ENCODE assay signal across 8 cellular contexts in genomic region chr1:109620890-109621289, GRCh38. TPM values are rescaled to one million over a fixed set of nuclear protein-coding genes. Genes with fewer than 3 reads are reported as not detected.
DNase-seq lines count a peak whose midpoint lies in the region; ATAC-seq and TF ChIP-seq lines count a peak whose summit lies in the region.

No MANE protein-coding gene starts in this region.

- peak; percentile 89 for DNase-seq in Calu3
- DNase-seq in NT2/D1 (ENCODE audit: low read depth, low spot score) = peak; percentile 78
- DNase-seq in activated CD8-positive, alpha-beta memory T cell treated with anti-CD3 and anti-CD28 coated beads, Interleukin-2, amount 50 U/mL, for 4 hours = peak; percentile 98
- DNase-seq in endothelial cell (ENCODE audit: low spot score) = peak; percentile 95
- peak; percentile 80 for DNase-seq in midbrain (lab: John Stamatoyannopoulos, UW)
- peak; percentile 88 to 95 for DNase-seq in stimulated activated CD8-positive, alpha-beta memory T cell treated with anti-CD3 and anti-CD28 coated beads, Interleukin-15, amount 100 ng/mL, for 4 hours (ENCODE audit: low read depth in 2 of 2)

- no peaks in the 10 kb centered on the region for H3K27me3 ChIP-seq in HUES6 (ENCODE audit: control insufficient read depth, insufficient read depth, low read length)
- no peaks in the 10 kb centered on the region for H3K27me3 ChIP-seq in NT2/D1 (ENCODE audit: insufficient read depth, insufficient read length)

- H3K27me3 Mint-ChIP-seq in Calu3 (ENCODE audit: unreplicated experiment) (no peaks in the 10 kb centered on the region), endothelial cell (ENCODE audit: unreplicated experiment) (peaks cover 26% of the 10 kb centered on the region)

- H3K36me3 Mint-ChIP-seq in Calu3 (ENCODE audit: insufficient read depth, unreplicated experiment) = peaks cover 41% of the 10 kb centered on the region
- no peaks in the 10 kb centered on the region for H3K36me3 Mint-ChIP-seq in endothelial cell (ENCODE audit: low read depth, unreplicated experiment)

- ATAC-seq in GM21515 (IDR thresholded peaks at IDR 0.05; ENCODE audit: unreplicated experiment) = peak; percentile 73

- H3K9me3 Mint-ChIP-seq in Calu3 (ENCODE audit: low read depth, unreplicated experiment) (no peaks in the 10 kb centered on the region), endothelial cell (ENCODE audit: unreplicated experiment) (no peaks in the 10 kb centered on the region)

- H3K4me3 ChIP-seq in HUES6 (ENCODE audit: low read depth, low read length) (peak overlapping the region; percentile 93), NT2/D1 (ENCODE audit: insufficient read length, low read depth) (peak overlapping the region; percentile 83)

- intact Hi-C loops in Calu3 (cut with micrococcal nuclease; ENCODE audit: unreplicated experiment) = no loop called here

- no TSS peak for BruUV-seq in Calu3 (replicated peaks; lab: Mats Ljungman, UMichigan)

- peak overlapping the region; percentile 94 for H3K27ac Mint-ChIP-seq in Calu3 (ENCODE audit: unreplicated experiment)
- no peak overlapping the region for H3K27ac Mint-ChIP-seq in endothelial cell (ENCODE audit: unreplicated experiment)

- H3K4me3 Mint-ChIP-seq in Calu3 (ENCODE audit: low read depth, unreplicated experiment) (peak overlapping the region; percentile 93), endothelial cell (ENCODE audit: unreplicated experiment) (peak overlapping the region; percentile 97)

- H3K36me3 ChIP-seq in HUES6 (ENCODE audit: control insufficient read depth, insufficient read depth, low read length) = no peaks in the 10 kb centered on the region
- H3K36me3 ChIP-seq in NT2/D1 (ENCODE audit: insufficient read depth, insufficient read length, low read length) = peaks cover 27% of the 10 kb centered on the region

- H3K9ac ChIP-seq in HUES6 (ENCODE audit: low read length) (no peak overlapping the region), NT2/D1 (ENCODE audit: insufficient read length, low read depth) (peak overlapping the region; percentile 83)

- H3K4me1 ChIP-seq in HUES6 (ENCODE audit: control insufficient read depth, insufficient read depth, low read length) (peaks cover 47% of the 10 kb centered on the region), NT2/D1 (ENCODE audit: insufficient read depth, insufficient read length) (peaks cover 35% of the 10 kb centered on the region)

- TF ChIP-seq CTCF in Calu3 (IDR thresholded peaks at IDR 0.05; ENCODE audit: unreplicated experiment) = no peak
- no peak for TF ChIP-seq CTCF in endothelial cell (IDR thresholded peaks at IDR 0.05; ENCODE audit: unreplicated experiment)

- CTCF ChIA-PET in Calu3 (lab: Charles Lee) = interaction anchor here (0.6 to 1.2 kb wide), 4 partner anchors 9 to 87 kb away, joined by 3 to 8 read pairs (median 4); no protein-coding TSS in a partner anchor

- no peaks in the 10 kb centered on the region for H3K9me3 ChIP-seq in HUES6 (ENCODE audit: control insufficient read depth, insufficient read depth, low read depth, low read length)
- no peaks in the 10 kb centered on the region for H3K9me3 ChIP-seq in NT2/D1 (ENCODE audit: insufficient read depth, low read length)

- no peak overlapping the region for H3K27ac ChIP-seq in HUES6 (ENCODE audit: low read depth, low read length)

- peaks cover 35% of the 10 kb centered on the region for H3K4me1 Mint-ChIP-seq in Calu3 (ENCODE audit: low read depth, unreplicated experiment)
- peaks cover 52% of the 10 kb centered on the region for H3K4me1 Mint-ChIP-seq in endothelial cell (ENCODE audit: unreplicated experiment)

RNA-seq across cellular contexts. Expression of gene AMPD2, which starts 1.3 kb away (rescaled TPM):
- 34.0 and 54.6 TPM in 2 replicates for total RNA-seq in Calu3 (2022)
- 92.7 TPM for total RNA-seq in endothelial cell (ENCODE audit: unreplicated experiment)

RNA-seq across cellular contexts. Expression of gene GNAT2, which starts 1.5 kb away (rescaled TPM):
- not detected in 2 replicates for total RNA-seq in Calu3 (2022)
- total RNA-seq in endothelial cell (ENCODE audit: unreplicated experiment) = 0.26 TPM

RNA-seq across cellular contexts. Expression of gene GSTM4, which starts 35.0 kb away (rescaled TPM):
- 12.6 and 13.6 TPM in 2 replicates for total RNA-seq in Calu3 (2022)
- 7.8 TPM for total RNA-seq in endothelial cell (ENCODE audit: unreplicated experiment)

RNA-seq across cellular contexts. Expression of gene GSTM2, which starts 47.0 kb away (rescaled TPM):
- total RNA-seq in Calu3 (2022) (2.5 and 3.2 TPM in 2 replicates), endothelial cell (ENCODE audit: unreplicated experiment) (20.4 TPM)
